ENCODE assay signal across 1 cellular context in the genomic region with DNA sequence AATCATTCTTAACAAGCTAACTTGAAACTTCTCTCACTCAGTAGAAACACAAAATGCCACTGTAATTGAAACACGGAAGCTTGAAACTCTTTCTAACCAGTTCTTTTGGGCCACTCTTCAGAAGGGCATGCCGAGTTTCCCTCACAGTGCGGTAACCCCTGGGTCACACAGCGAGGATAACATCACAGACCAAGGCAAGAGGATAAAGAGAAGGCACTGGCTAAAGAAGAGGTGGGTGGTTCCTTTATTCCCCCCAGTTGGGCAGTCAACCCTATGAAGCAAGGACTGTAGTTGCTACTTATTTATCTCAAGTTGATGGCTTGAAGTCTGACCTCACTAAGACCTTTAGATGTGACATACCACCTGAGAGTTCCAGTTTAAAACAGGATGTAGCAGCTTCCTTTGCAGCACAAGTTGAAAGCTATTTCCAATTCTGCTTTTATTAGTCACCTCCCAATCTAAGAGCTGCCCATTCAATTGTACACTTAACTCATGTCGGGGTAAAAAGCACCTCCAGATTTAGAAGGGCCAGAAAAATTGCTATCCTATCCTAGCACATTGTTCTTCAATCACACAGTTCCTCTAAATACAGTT.
TF ChIP-seq lines count a peak whose summit lies in the region.

No MANE protein-coding gene starts in this region.

TF ChIP-seq in GM23338, 12 proteins besides CTCF, POLR2A, EP300 and RAD21 (continued from another document):
- no peak for TF ChIP-seq ZNF114 (CRISPR knock-in tag; IDR thresholded peaks at IDR 0.05)
- TF ChIP-seq, protein P1, sequence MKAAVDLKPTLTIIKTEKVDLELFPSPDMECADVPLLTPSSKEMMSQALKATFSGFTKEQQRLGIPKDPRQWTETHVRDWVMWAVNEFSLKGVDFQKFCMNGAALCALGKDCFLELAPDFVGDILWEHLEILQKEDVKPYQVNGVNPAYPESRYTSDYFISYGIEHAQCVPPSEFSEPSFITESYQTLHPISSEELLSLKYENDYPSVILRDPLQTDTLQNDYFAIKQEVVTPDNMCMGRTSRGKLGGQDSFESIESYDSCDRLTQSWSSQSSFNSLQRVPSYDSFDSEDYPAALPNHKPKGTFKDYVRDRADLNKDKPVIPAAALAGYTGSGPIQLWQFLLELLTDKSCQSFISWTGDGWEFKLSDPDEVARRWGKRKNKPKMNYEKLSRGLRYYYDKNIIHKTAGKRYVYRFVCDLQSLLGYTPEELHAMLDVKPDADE (IDR thresholded peaks at IDR 0.05): no peak
- TF ChIP-seq EZH2phosphoT487 (IDR thresholded peaks at IDR 0.05; ENCODE audit: unreplicated experiment): no peak
- no peak for TF ChIP-seq NANOG (IDR thresholded peaks at IDR 0.05; ENCODE audit: borderline replicate concordance)
- TF ChIP-seq STAT1 (IDR thresholded peaks at IDR 0.05; ENCODE audit: unreplicated experiment): no peak
- no peak for TF ChIP-seq JUNB (IDR thresholded peaks at IDR 0.05; ENCODE audit: unreplicated experiment)
- TF ChIP-seq ZNF331 (CRISPR knock-in tag; IDR thresholded peaks at IDR 0.05; ENCODE audit: low read depth): no peak
- TF ChIP-seq EZH2 (IDR thresholded peaks at IDR 0.05; ENCODE audit: low read depth, unreplicated experiment): no peak
- TF ChIP-seq, protein P2, sequence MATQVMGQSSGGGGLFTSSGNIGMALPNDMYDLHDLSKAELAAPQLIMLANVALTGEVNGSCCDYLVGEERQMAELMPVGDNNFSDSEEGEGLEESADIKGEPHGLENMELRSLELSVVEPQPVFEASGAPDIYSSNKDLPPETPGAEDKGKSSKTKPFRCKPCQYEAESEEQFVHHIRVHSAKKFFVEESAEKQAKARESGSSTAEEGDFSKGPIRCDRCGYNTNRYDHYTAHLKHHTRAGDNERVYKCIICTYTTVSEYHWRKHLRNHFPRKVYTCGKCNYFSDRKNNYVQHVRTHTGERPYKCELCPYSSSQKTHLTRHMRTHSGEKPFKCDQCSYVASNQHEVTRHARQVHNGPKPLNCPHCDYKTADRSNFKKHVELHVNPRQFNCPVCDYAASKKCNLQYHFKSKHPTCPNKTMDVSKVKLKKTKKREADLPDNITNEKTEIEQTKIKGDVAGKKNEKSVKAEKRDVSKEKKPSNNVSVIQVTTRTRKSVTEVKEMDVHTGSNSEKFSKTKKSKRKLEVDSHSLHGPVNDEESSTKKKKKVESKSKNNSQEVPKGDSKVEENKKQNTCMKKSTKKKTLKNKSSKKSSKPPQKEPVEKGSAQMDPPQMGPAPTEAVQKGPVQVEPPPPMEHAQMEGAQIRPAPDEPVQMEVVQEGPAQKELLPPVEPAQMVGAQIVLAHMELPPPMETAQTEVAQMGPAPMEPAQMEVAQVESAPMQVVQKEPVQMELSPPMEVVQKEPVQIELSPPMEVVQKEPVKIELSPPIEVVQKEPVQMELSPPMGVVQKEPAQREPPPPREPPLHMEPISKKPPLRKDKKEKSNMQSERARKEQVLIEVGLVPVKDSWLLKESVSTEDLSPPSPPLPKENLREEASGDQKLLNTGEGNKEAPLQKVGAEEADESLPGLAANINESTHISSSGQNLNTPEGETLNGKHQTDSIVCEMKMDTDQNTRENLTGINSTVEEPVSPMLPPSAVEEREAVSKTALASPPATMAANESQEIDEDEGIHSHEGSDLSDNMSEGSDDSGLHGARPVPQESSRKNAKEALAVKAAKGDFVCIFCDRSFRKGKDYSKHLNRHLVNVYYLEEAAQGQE (IDR thresholded peaks at IDR 0.05; ENCODE audit: unreplicated experiment): no peak
